In the genomic region with DNA sequence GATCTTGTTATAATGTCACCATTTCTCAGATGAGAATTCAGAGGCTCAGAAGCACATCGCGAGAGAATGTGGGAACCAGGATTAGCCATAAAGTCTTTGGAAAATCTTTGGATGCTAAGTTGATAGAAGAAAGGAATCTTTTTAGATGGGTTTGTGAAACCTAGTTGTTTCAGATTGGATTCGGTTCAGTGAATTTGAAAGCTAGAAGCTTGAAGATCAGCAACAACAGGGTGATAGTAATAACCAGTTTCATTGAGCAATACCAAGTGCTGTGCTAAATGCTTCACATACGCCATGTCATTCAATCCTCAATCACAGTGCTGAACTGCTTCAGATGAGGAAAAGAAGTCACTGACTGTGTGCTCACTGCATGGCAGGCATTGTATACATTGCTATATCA, we compare ENCODE assay signal across 6 cellular contexts.
"Had no signal": no experiment of that assay in that cellular context is flagged by ENCODE, and none has a peak within 500 bp of the region (broad histone marks: within the 10 kb centered on the region; RNA-seq: fewer than 3 reads in every experiment).

No MANE protein-coding gene starts in this region.

- H3K36me3 ChIP-seq: upper lobe of left lung had no signal

- ATAC-seq: natural killer cell had no signal

- H3K9me3 ChIP-seq: testis, upper lobe of left lung had no signal

- DNase-seq: activated CD4-positive, alpha-beta T cell treated with anti-CD3 and anti-CD28 coated beads, Interleukin-2, amount 10 ng/mL, durations not matched to agents 24 days and 14 days; activated CD4-positive, CD25-positive, alpha-beta regulatory T cell; activated gamma-delta T cell treated with Interleukin-2 at 50 U/mL for 16 hours; natural killer cell had no signal

- H3K27me3 ChIP-seq: testis, upper lobe of left lung had no signal

- H3K4me3 ChIP-seq: testis, upper lobe of left lung had no signal

- H3K27ac ChIP-seq: testis, upper lobe of left lung had no signal
